Comparison of ENCODE assay signal across 28 cellular contexts in the genomic region with DNA sequence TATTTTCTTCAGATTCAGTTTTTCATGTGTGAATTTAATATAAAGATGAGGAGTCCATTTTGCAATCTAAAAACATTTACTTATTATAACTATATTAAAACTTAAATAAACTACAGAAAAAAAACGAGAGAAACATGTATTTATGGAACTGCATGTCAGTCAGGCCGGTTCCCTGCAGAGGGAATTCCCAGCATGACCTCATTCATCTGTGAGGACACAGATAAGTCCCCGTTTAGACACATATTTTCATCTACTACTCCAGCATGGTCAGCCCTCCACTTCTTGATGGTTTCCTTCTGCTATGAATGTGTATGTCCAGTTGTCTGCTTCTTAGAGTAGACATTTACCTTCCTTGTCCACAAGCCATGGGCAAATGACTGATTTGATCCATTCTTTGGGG.
"Had no signal": no experiment of that assay in that cellular context is flagged by ENCODE, and none has a peak within 500 bp of the region (broad histone marks: within the 10 kb centered on the region; RNA-seq: fewer than 3 reads in every experiment).

No MANE protein-coding gene starts in this region.

- H3K4me1 Mint-ChIP-seq: activated naive CD4-positive, alpha-beta T cell treated with anti-CD3 and anti-CD28 coated beads, Interleukin-2, amount 10 ng/mL, durations not matched to agents 7 days and 5 days; immature natural killer cell; memory B cell; naive B cell; stimulated activated naive CD8-positive, alpha-beta T cell treated with anti-CD3 and anti-CD28 coated beads, Interleukin-15, amount 100 ng/mL, for 72 hours had no signal

- H3K36me3 Mint-ChIP-seq: activated naive CD4-positive, alpha-beta T cell treated with anti-CD3 and anti-CD28 coated beads, Interleukin-2, amount 10 ng/mL, durations not matched to agents 7 days and 5 days; memory B cell; naive B cell had no signal

- H3K27me3 Mint-ChIP-seq: activated naive CD4-positive, alpha-beta T cell treated with anti-CD3 and anti-CD28 coated beads, Interleukin-2, amount 10 ng/mL, durations not matched to agents 7 days and 5 days; dendritic cell treated with granulocyte-macrophage colony-stimulating factor and Interleukin-4, amounts not matched to agents 40 ng/mL and 50 ng/mL, for 4 days; memory B cell; naive B cell; stimulated activated naive CD8-positive, alpha-beta T cell treated with anti-CD3 and anti-CD28 coated beads, Interleukin-15, amount 100 ng/mL, for 72 hours had no signal

- H3K36me3 ChIP-seq: ascending aorta, breast epithelium, suprapubic skin, upper lobe of right lung had no signal

- H3K27ac Mint-ChIP-seq: activated naive CD4-positive, alpha-beta T cell treated with anti-CD3 and anti-CD28 coated beads, Interleukin-2, amount 10 ng/mL, durations not matched to agents 7 days and 5 days; dendritic cell treated with granulocyte-macrophage colony-stimulating factor and Interleukin-4, amounts not matched to agents 40 ng/mL and 50 ng/mL, for 4 days; immature natural killer cell; memory B cell; naive B cell; stimulated activated naive CD8-positive, alpha-beta T cell treated with anti-CD3 and anti-CD28 coated beads, Interleukin-15, amount 100 ng/mL, for 72 hours had no signal

- H3K27me3 ChIP-seq: ascending aorta, breast epithelium, suprapubic skin, upper lobe of right lung had no signal

- H3K27ac ChIP-seq: ascending aorta, breast epithelium, psoas muscle, skin epidermis, suprapubic skin, upper lobe of right lung had no signal

- H3K4me1 ChIP-seq: ascending aorta, breast epithelium, psoas muscle, suprapubic skin, upper lobe of right lung had no signal

- H3K9me3 ChIP-seq: ascending aorta, breast epithelium, mucosa of descending colon, psoas muscle, suprapubic skin, upper lobe of right lung had no signal

- DNase-seq: activated CD4-positive, alpha-beta T cell treated with anti-CD3 and anti-CD28 coated beads, Interleukin-2, amount 50 U/mL, for 1 hour; activated CD4-positive, CD25-positive, alpha-beta regulatory T cell; activated CD8-positive, alpha-beta memory T cell treated with anti-CD3 and anti-CD28 coated beads for 24 hours; activated CD8-positive, alpha-beta memory T cell treated with anti-CD3 and anti-CD28 coated beads, Interleukin-2, amount 50 U/mL, for 48 hours; activated effector memory CD4-positive, alpha-beta T cell treated with Interleukin-2 at 50 U/mL for 16 hours; activated naive CD4-positive, alpha-beta T cell treated with anti-CD3 and anti-CD28 coated beads, Interleukin-2, amount 10 ng/mL, durations not matched to agents 7 days and 5 days; activated T-cell treated with anti-CD3 and anti-CD28 coated beads, Interleukin-2, amount 50 U/mL, for 48 hours; cerebellar nuclear complex; effector CD8-positive, alpha-beta T cell; immature natural killer cell; left ventricle myocardium superior; mucosa of descending colon; naive B cell; psoas muscle; stimulated activated CD4-positive, alpha-beta T cell treated with anti-CD3 and anti-CD28 coated beads, Interleukin-15, amount 100 ng/mL, for 24 hours; stimulated activated CD4-positive, alpha-beta T cell treated with anti-CD3 and anti-CD28 coated beads, Interleukin-2, amount 100 ng/mL, for 48 hours; stimulated activated naive CD8-positive, alpha-beta T cell treated with anti-CD3 and anti-CD28 coated beads, Interleukin-15, amount 100 ng/mL, for 72 hours; T-helper 1 cell; T-helper 9 cell; upper lobe of right lung had no signal

- ATAC-seq: esophagus mucosa; left ventricle myocardium superior; mucosa of descending colon; psoas muscle; right cardiac atrium; stimulated activated naive CD8-positive, alpha-beta T cell treated with anti-CD3 and anti-CD28 coated beads, Interleukin-15, amount 100 ng/mL, for 72 hours; upper lobe of right lung had no signal

- H3K4me3 Mint-ChIP-seq: activated naive CD4-positive, alpha-beta T cell treated with anti-CD3 and anti-CD28 coated beads, Interleukin-2, amount 10 ng/mL, durations not matched to agents 7 days and 5 days; dendritic cell treated with granulocyte-macrophage colony-stimulating factor and Interleukin-4, amounts not matched to agents 40 ng/mL and 50 ng/mL, for 4 days; immature natural killer cell; memory B cell; naive B cell; stimulated activated naive CD8-positive, alpha-beta T cell treated with anti-CD3 and anti-CD28 coated beads, Interleukin-15, amount 100 ng/mL, for 72 hours had no signal

- H3K4me3 ChIP-seq: ascending aorta, breast epithelium, mucosa of descending colon, psoas muscle, skin epidermis, suprapubic skin, upper lobe of right lung had no signal

- H3K9me3 Mint-ChIP-seq: activated naive CD4-positive, alpha-beta T cell treated with anti-CD3 and anti-CD28 coated beads, Interleukin-2, amount 10 ng/mL, durations not matched to agents 7 days and 5 days; memory B cell; stimulated activated naive CD8-positive, alpha-beta T cell treated with anti-CD3 and anti-CD28 coated beads, Interleukin-15, amount 100 ng/mL, for 72 hours had no signal
